25 cellular contexts compared by ENCODE assay signal in genomic region chr1:173210716-173211231, GRCh38. TPM values are rescaled to one million over a fixed set of nuclear protein-coding genes. Genes with fewer than 3 reads are reported as not detected.
DNase-seq lines count a peak whose midpoint lies in the region; ATAC-seq and TF ChIP-seq lines count a peak whose summit lies in the region.
"Had no signal": no experiment of that assay in that cellular context is flagged by ENCODE, and none has a peak within 500 bp of the region (broad histone marks: within the 10 kb centered on the region; RNA-seq: fewer than 3 reads in every experiment).

No MANE protein-coding gene starts in this region.

- H3K9me3 ChIP-seq in neural progenitor cell (ENCODE audit: low read depth) = no peaks in the 10 kb centered on the region
- H3K9me3 ChIP-seq: A549, BLaER1, Caco-2, Peyer's patch had no signal

- in situ Hi-C loops in ACHN (cut with HindIII; ENCODE audit: low pct_ligation_motif_present, low pct_unique_long_range_greater_than_20kb, low sequenced_read_pairs) = loop anchor here (25.0 kb wide), 1 partner anchor 448 kb away; no protein-coding TSS in a partner anchor

- no peaks in the 10 kb centered on the region for H3F3A ChIP-seq in neural progenitor cell (ENCODE audit: low read depth)

- H3K4me3 Mint-ChIP-seq in WTC11 (no peak overlapping the region), neural progenitor cell (no peak overlapping the region)

- CTCF ChIA-PET in WTC11 (lab: Charles Lee) = no interaction called here

- peaks cover 27% of the 10 kb centered on the region for H3K4me1 ChIP-seq in neural progenitor cell
- H3K4me1 ChIP-seq: A549 had no signal

- H3K36me3 ChIP-seq in neural progenitor cell (no peaks in the 10 kb centered on the region), H7 (replicated peaks; ENCODE audit: control insufficient read depth, insufficient read depth, low read length) (no peaks in the 10 kb centered on the region)
- H3K36me3 ChIP-seq: BLaER1, Peyer's patch had no signal

- H3K4me1 Mint-ChIP-seq in WTC11 (peaks cover 16% of the 10 kb centered on the region), neural progenitor cell (peaks cover 22% of the 10 kb centered on the region)

- H3K9ac ChIP-seq in neural progenitor cell = no peak overlapping the region
- H3K9ac ChIP-seq: BLaER1, KMS-11 had no signal

- H3K4me2 ChIP-seq in neural progenitor cell = peak overlapping the region; percentile 17
- H3K4me2 ChIP-seq: A549, BLaER1, KMS-11 had no signal

- H3K27me3 ChIP-seq in neural progenitor cell (no peaks in the 10 kb centered on the region), H7 (ENCODE audit: control insufficient read depth, insufficient read depth, low read length) (peaks cover 34% of the 10 kb centered on the region)
- H3K27me3 ChIP-seq: BLaER1, Peyer's patch had no signal

- no peaks in the 10 kb centered on the region for H3K36me3 Mint-ChIP-seq in WTC11
- no peaks in the 10 kb centered on the region for H3K36me3 Mint-ChIP-seq in neural progenitor cell
- H3K36me3 Mint-ChIP-seq: CD4-positive, alpha-beta memory T cell had no signal

- no peak overlapping the region for H2AFZ ChIP-seq in neural progenitor cell (replicated peaks)

- POLR2A ChIA-PET in WTC11 (lab: Charles Lee) = no interaction called here

- H3K79me2 ChIP-seq in neural progenitor cell (ENCODE audit: low read depth) = no peaks in the 10 kb centered on the region

- ATAC-seq in WTC11 (peak; percentile 74), left lobe of liver (peak; percentile 54)
- ATAC-seq: HCT116 had no signal

- H3K9me3 Mint-ChIP-seq in WTC11 (no peaks in the 10 kb centered on the region), neural progenitor cell (no peaks in the 10 kb centered on the region)
- H3K9me3 Mint-ChIP-seq: CD4-positive, alpha-beta memory T cell had no signal

- no peaks in the 10 kb centered on the region for H4K20me1 ChIP-seq in neural progenitor cell (ENCODE audit: low read depth)
- H4K20me1 ChIP-seq: BLaER1 had no signal

- TF ChIP-seq CTCF in WTC11 (IDR thresholded peaks at IDR 0.05) (no peak), neural progenitor cell (IDR thresholded peaks at IDR 0.05) (no peak), coronary artery (IDR thresholded peaks at IDR 0.05) (no peak)

- H3K27ac ChIP-seq in neural progenitor cell (no peak overlapping the region), coronary artery (no peak overlapping the region)
- H3K27ac ChIP-seq: A549, BLaER1, HL-60, KMS-11 had no signal

- DNase-seq in HT-29 (ENCODE audit: low spot score) = peak; percentile 45
- DNase-seq in WTC11 (ENCODE audit: low spot score) = no peak
- DNase-seq in left lobe of liver (ENCODE audit: low spot score) = no peak
- DNase-seq in neural progenitor cell (ENCODE audit: low spot score) = peak; percentile 63
- DNase-seq in ACHN = no peak
- no peak for DNase-seq in coronary artery (ENCODE audit: low spot score)
- DNase-seq in iPS-NIHi7 (ENCODE audit: extremely low spot score) = no peak
- no peak for DNase-seq in H7
- DNase-seq: Caco-2; CD4-positive, alpha-beta memory T cell; DMS153; GOT3; NCI-H1105; NCI-H2029 treated with DMSO at 0.1 percent for 48 hours; NCI-H226; NCI-H510A treated with DMSO at 0.1 percent for 48 hours; NCI-H748 treated with DMSO at 0.1 percent for 48 hours; NK-92 treated with Interleukin-12 subunit alpha and Interleukin-12 subunit beta, amount 100 ng/mL, for 24 hours; Peyer's patch had no signal

- H3K27ac Mint-ChIP-seq in WTC11 (no peak overlapping the region), neural progenitor cell (no peak overlapping the region)

- H3K27me3 Mint-ChIP-seq in WTC11 (ENCODE audit: low read depth) (peaks cover 84% of the 10 kb centered on the region), neural progenitor cell (ENCODE audit: insufficient read depth, low read depth) (peaks cover under 1% of the 10 kb centered on the region)
- H3K27me3 Mint-ChIP-seq: CD4-positive, alpha-beta memory T cell had no signal

- H3K4me3 ChIP-seq in neural progenitor cell (no peak overlapping the region), coronary artery (no peak overlapping the region), H7 (ENCODE audit: insufficient read depth, low read depth, low read length) (no peak overlapping the region)
- H3K4me3 ChIP-seq: A549, BLaER1, Peyer's patch had no signal

TF ChIP-seq in WTC11, 78 proteins besides CTCF, POLR2A, EP300 and RAD21:
- TF ChIP-seq ELF4 (CRISPR knock-in tag; IDR thresholded peaks at IDR 0.05; ENCODE audit: low read depth) (no peak), JAZF1 (CRISPR knock-in tag; IDR thresholded peaks at IDR 0.05) (no peak), SMAD3 (CRISPR knock-in tag; IDR thresholded peaks at IDR 0.05; ENCODE audit: borderline replicate concordance) (no peak), SMAD4 (CRISPR knock-in tag; IDR thresholded peaks at IDR 0.05) (no peak), ZNF317 (CRISPR knock-in tag; IDR thresholded peaks at IDR 0.05; ENCODE audit: borderline replicate concordance, low read depth) (no peak)

RNA-seq across cellular contexts. Expression of gene TNFSF4, which starts 3.6 kb away (rescaled TPM):
- 0.03 TPM in 2 replicates for total RNA-seq in HT-29 (2014; rRNA removed; shearing (Covaris generic))
- total RNA-seq in WTC11 (2021) (0.48 to 0.81 TPM (median 0.78 TPM) in 3 replicates), left lobe of liver (0.58 TPM), neural progenitor cell (ENCODE audit: low replicate concordance) (1.2 and 2.1 TPM in 2 replicates)
- 0.21 and 0.67 TPM in 2 replicates for total RNA-seq in H7 (2014; rRNA removed; shearing (Covaris generic))
- total RNA-seq: HT1080 had no signal

Comparison
In these comparisons a context has a peak if more than half of its experiments do, and no peak if none do; other contexts are left out.
1. DNase-seq: peak in HT-29 (single experiment) and neural progenitor cell (single experiment); none in WTC11 (single experiment), left lobe of liver (single experiment), ACHN (single experiment), coronary artery (single experiment), iPS-NIHi7 (single experiment) and H7 (single experiment).